1 cellular context compared by ENCODE assay signal in genomic region chr7:149879801-149880738, GRCh38.
TF ChIP-seq lines count a peak whose summit lies in the region.

No MANE protein-coding gene starts in this region.

TF ChIP-seq in HEK293, 187 proteins besides CTCF, POLR2A, EP300 and RAD21:
- TF ChIP-seq ZBTB8A (tag by site-specific recombination; IDR thresholded peaks at IDR 0.05) (no peak), ZBTB20 (tag by site-specific recombination; IDR thresholded peaks at IDR 0.05) (peak; percentile 40; the same call in 1 of the 2 replicates), ZBTB1 (tag by site-specific recombination; IDR thresholded peaks at IDR 0.05) (no peak), OVOL3 (tag by site-specific recombination; IDR thresholded peaks at IDR 0.05) (no peak), ZFHX2 (tag by site-specific recombination; conservative IDR thresholded peaks at IDR 0.05) (peak; percentile 20; the same call in 1 of the 2 replicates), ZNF202 (tag by site-specific recombination; IDR thresholded peaks at IDR 0.05; ENCODE audit: borderline replicate concordance) (no peak), PRDM1 (tag by site-specific recombination; IDR thresholded peaks at IDR 0.05) (no peak)
- TF ChIP-seq, protein P1, sequence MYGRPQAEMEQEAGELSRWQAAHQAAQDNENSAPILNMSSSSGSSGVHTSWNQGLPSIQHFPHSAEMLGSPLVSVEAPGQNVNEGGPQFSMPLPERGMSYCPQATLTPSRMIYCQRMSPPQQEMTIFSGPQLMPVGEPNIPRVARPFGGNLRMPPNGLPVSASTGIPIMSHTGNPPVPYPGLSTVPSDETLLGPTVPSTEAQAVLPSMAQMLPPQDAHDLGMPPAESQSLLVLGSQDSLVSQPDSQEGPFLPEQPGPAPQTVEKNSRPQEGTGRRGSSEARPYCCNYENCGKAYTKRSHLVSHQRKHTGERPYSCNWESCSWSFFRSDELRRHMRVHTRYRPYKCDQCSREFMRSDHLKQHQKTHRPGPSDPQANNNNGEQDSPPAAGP (tag by site-specific recombination; IDR thresholded peaks at IDR 0.05), result 0 out of 2 replicates have a peak, but pooled peaks have one; percentile 16
